In the genomic region with DNA sequence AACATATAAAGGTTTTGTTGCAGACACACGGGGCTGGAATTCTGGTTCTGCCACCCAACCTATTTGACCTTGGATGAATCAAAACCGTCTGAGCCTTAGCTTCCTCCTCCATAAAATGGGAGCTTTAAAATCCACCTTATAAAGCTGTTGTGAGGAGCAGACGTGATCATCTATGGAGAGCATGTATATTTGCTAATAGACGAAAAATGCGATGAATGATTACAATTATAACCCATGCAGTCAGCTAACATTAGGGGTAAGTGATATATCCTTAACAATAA, we compare ENCODE assay signal across 8 cellular contexts. TPM values are rescaled to one million over a fixed set of nuclear protein-coding genes. Genes with fewer than 3 reads are reported as not detected.
A peak's percentile ranks its signal among the peaks of the same experiment; 100 is the strongest.
DNase-seq lines count a peak whose midpoint lies in the region; ATAC-seq and TF ChIP-seq lines count a peak whose summit lies in the region.

No MANE protein-coding gene starts in this region.

- no peaks in the 10 kb centered on the region for H3K9me3 ChIP-seq in BLaER1
- no peaks in the 10 kb centered on the region for H3K9me3 ChIP-seq in Loucy (ENCODE audit: insufficient read depth, low read depth, low read length)
- no peaks in the 10 kb centered on the region for H3K9me3 ChIP-seq in aorta (ENCODE audit: control insufficient read depth, low read length)

- H3K4me1 ChIP-seq in BLaER1, result peaks cover 31% of the 10 kb centered on the region
- peaks cover 15% of the 10 kb centered on the region for H3K4me1 ChIP-seq in Loucy (ENCODE audit: insufficient read depth, low read length, poor library complexity, severe bottlenecking)
- H3K4me1 ChIP-seq in aorta (ENCODE audit: control insufficient read depth in 1 of 2, insufficient read depth in 2 of 2, low read length in 2 of 2), result no peaks in the 10 kb centered on the region

- 29 to 30% methylated on average over 5 of the region's 5 CpGs for WGBS in aorta, 2 donors

- DNase-seq in caudate nucleus (lab: John Stamatoyannopoulos, UW) (no peak), natural killer cell (no peak), occipital lobe (lab: John Stamatoyannopoulos, UW) (no peak), GM19238 (ENCODE audit: insufficient read length, low spot score) (no peak), aorta (no peak)

- H4K20me1 ChIP-seq in BLaER1, result peaks cover 34% of the 10 kb centered on the region
- peaks cover 28% of the 10 kb centered on the region for H4K20me1 ChIP-seq in Loucy (ENCODE audit: insufficient read depth, low read length, poor library complexity, severe bottlenecking)

- no peak for TF ChIP-seq CTCF in Loucy (conservative IDR thresholded peaks at IDR 0.05; ENCODE audit: low read length)
- no peak for TF ChIP-seq CTCF in natural killer cell (IDR thresholded peaks at IDR 0.05)

- no peaks in the 10 kb centered on the region for H3K9me2 ChIP-seq in Loucy (replicated peaks; ENCODE audit: low read depth, low read length)

- H3K9ac ChIP-seq in BLaER1 (peak overlapping the region; percentile 98), Loucy (ENCODE audit: low read depth, low read length, poor library complexity, severe bottlenecking) (peak overlapping the region; percentile 95)

- peak overlapping the region; percentile 89 for H3K4me3 Mint-ChIP-seq in natural killer cell

- no peak for ATAC-seq in natural killer cell
- no peak for ATAC-seq in HG03457 (IDR thresholded peaks at IDR 0.05; ENCODE audit: unreplicated experiment)
- ATAC-seq in aorta (ENCODE audit: low FRiP score), result no peak

- H2AFZ ChIP-seq in Loucy (ENCODE audit: low read length), result peak overlapping the region; percentile 94

- H3K36me3 ChIP-seq in BLaER1 (no peaks in the 10 kb centered on the region), Loucy (ENCODE audit: insufficient read depth, low read length) (no peaks in the 10 kb centered on the region), aorta (ENCODE audit: control insufficient read depth in 1 of 2, insufficient read depth in 2 of 2, low read length in 1 of 2) (no peaks in the 10 kb centered on the region)

- peaks cover 7% of the 10 kb centered on the region; the same call in 1 of the 2 replicates for H3F3A ChIP-seq in Loucy (ENCODE audit: low read depth)

- H3K4me3 ChIP-seq in BLaER1, result peak overlapping the region; percentile 89
- peak overlapping the region; percentile 94 for H3K4me3 ChIP-seq in Loucy (ENCODE audit: low read length, poor library complexity, severe bottlenecking)
- peak overlapping the region in 1 of 2 donors; percentile 51 for H3K4me3 ChIP-seq in aorta (ENCODE audit: low read length in 2 of 2)

- H3K27ac Mint-ChIP-seq in natural killer cell, result peak overlapping the region; percentile 95 to 98

- peak overlapping the region; percentile 72 for H3K4me2 ChIP-seq in BLaER1
- H3K4me2 ChIP-seq in Loucy (ENCODE audit: low read depth, low read length, poor library complexity, severe bottlenecking), result peak overlapping the region; percentile 99

- no peaks in the 10 kb centered on the region for H3K27me3 ChIP-seq in BLaER1
- no peaks in the 10 kb centered on the region for H3K27me3 ChIP-seq in Loucy (ENCODE audit: insufficient read depth, low read length, poor library complexity, severe bottlenecking)
- no peaks in the 10 kb centered on the region for H3K27me3 ChIP-seq in aorta (ENCODE audit: control insufficient read depth in 1 of 2, insufficient read depth in 2 of 2, low read length in 1 of 2)

- no peaks in the 10 kb centered on the region for H3K27me3 Mint-ChIP-seq in natural killer cell (ENCODE audit: low read depth in 2 of 2)

- H3K36me3 Mint-ChIP-seq in natural killer cell, result no peaks in the 10 kb centered on the region

- peaks cover 34% of the 10 kb centered on the region in 2 donors for H3K4me1 Mint-ChIP-seq in natural killer cell

- peaks cover 40% of the 10 kb centered on the region for H3K79me2 ChIP-seq in Loucy (ENCODE audit: insufficient read depth, low read length)

- intact Hi-C loops in natural killer cell (cut with micrococcal nuclease) (loop anchor here (2.0 to 10.0 kb wide), 5 partner anchors 45 to 943 kb away; a partner anchor contains a TSS), aorta (cut with DNase I) (no loop called here)

- no peaks in the 10 kb centered on the region for H3K9me3 Mint-ChIP-seq in natural killer cell

- H3K27ac ChIP-seq in BLaER1 (peak overlapping the region; percentile 98), caudate nucleus (ENCODE audit: low read depth, low read length) (peak overlapping the region; percentile 95), aorta (ENCODE audit: low read depth in 1 of 2, low read length in 2 of 2) (no peak overlapping the region)

RNA-seq across cellular contexts. Expression of a gene that starts 0.6 kb away (rescaled TPM):
- total RNA-seq in natural killer cell (10 to 100 TPM; 67.5 to 74.9 (median 68.0) TPM), occipital lobe (51.8 TPM), aorta (10 to 100 TPM; 34.4 to 42.0 TPM)
- 1 to 10 TPM; 6.4 to 9.0 TPM for polyA plus RNA-seq in aorta

Comparison
In these comparisons a context has a peak if more than half of its experiments do, and no peak if none do; other contexts are left out.
1. H3K27ac ChIP-seq: peak in BLaER1 (single experiment) and caudate nucleus (single experiment); none in aorta (0 of 2).